In the genomic region with DNA sequence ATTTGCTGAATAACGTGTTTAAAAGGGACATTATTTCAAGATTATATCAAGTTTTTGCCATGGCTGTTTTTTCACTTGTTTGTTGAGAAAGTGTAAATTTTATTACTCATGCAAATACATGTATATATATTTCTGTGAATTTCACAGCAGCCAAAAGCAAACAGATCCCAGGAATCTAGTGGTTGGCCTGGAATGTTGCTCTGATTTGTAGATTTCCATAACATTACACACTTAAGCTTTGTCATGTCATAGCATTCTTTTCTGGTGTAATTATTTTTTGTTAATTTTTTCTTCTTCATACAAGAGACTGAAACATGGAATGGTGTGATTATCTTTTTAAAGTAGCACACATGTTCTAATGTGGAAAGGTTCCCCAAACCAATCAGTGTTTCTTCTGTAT, we compare ENCODE assay signal across 27 cellular contexts. TPM values are rescaled to one million over a fixed set of nuclear protein-coding genes. Genes with fewer than 3 reads are reported as not detected.
DNase-seq lines count a peak whose midpoint lies in the region; ATAC-seq, FAIRE-seq and TF ChIP-seq lines count a peak whose summit lies in the region.
"Had no signal": no experiment of that assay in that cellular context is flagged by ENCODE, and none has a peak within 500 bp of the region (broad histone marks: within the 10 kb centered on the region; RNA-seq: fewer than 3 reads in every experiment).

No MANE protein-coding gene starts in this region.

- H2AFZ ChIP-seq in H1 (ENCODE audit: low read length) (no peak overlapping the region), osteoblast (ENCODE audit: low read length) (no peak overlapping the region)

- no peak overlapping the region for H3K18ac ChIP-seq in H1 (ENCODE audit: extremely low read depth, low read length)

- H3K14ac ChIP-seq in H1 (ENCODE audit: insufficient read length) = no peak overlapping the region

- intact Hi-C loops in left lung (cut with DNase I) = no loop called here

- no peaks in the 10 kb centered on the region for H3K79me1 ChIP-seq in H1 (ENCODE audit: low read depth, low read length)

- CTCF ChIA-PET in H1 (lab: Charles Lee; ENCODE audit: partially characterized antibody) = interaction anchor here (1.1 to 1.5 kb wide), 2 partner anchors 16 to 141 kb away, joined by 4 read pairs; no protein-coding TSS in a partner anchor

- no peaks in the 10 kb centered on the region for H3K79me2 ChIP-seq in H1 (ENCODE audit: control insufficient read depth in 1 of 2, insufficient read depth in 2 of 2, low read length in 2 of 2)
- peaks cover 85% of the 10 kb centered on the region for H3K79me2 ChIP-seq in osteoblast (ENCODE audit: insufficient read depth, low read length)

- no peak overlapping the region for H2BK15ac ChIP-seq in H1 (ENCODE audit: low read length)

- H3K4me1 ChIP-seq in H1 (replicated peaks in 1 of 4; ENCODE audit: control insufficient read depth in 3 of 4, insufficient read depth in 4 of 4, low read length in 3 of 4) (peaks cover 0 to 3% (median 1%) of the 10 kb centered on the region in 4 experiments; a peak in 3 of 7 replicates), osteoblast (ENCODE audit: insufficient read depth, low read length) (peaks cover 39% of the 10 kb centered on the region), left lung (peaks cover 4 to 45% of the 10 kb centered on the region in 2 donors)
- H3K4me1 ChIP-seq: colonic mucosa had no signal

- no peak overlapping the region for H2BK12ac ChIP-seq in H1 (ENCODE audit: low read depth, low read length)

- H4K91ac ChIP-seq in H1 (replicated peaks; ENCODE audit: insufficient read length, low read length) = no peak overlapping the region

- no peak for TF ChIP-seq EP300 in H1 (IDR thresholded peaks at IDR 0.05; ENCODE audit: borderline replicate concordance in 1 of 2, low read depth in 2 of 2, low read length in 2 of 2)

- H2BK120ac ChIP-seq in H1 (replicated peaks; ENCODE audit: low read depth, low read length) = no peak overlapping the region

- peak; percentile 15 for DNase-seq in AG20443 (ENCODE audit: low spot score)
- DNase-seq in H1 (ENCODE audit: low read depth in 1 of 2, low spot score in 2 of 2) = no peak
- peak; percentile 38 for DNase-seq in osteoblast (ENCODE audit: insufficient read length, low spot score, missing footprints)
- DNase-seq in left lung = no peak
- DNase-seq: ACHN; activated CD4-positive, alpha-beta memory T cell treated with anti-CD3 and anti-CD28 coated beads, Interleukin-2, amount 10 ng/mL, durations not matched to agents 7 days and 5 days; activated CD4-positive, CD25-positive, alpha-beta regulatory T cell treated with anti-CD3 and anti-CD28 coated beads, Interleukin-2, amount 50 U/mL, for 72 hours; colonic mucosa; effector memory CD8-positive, alpha-beta T cell; EL; gastrocnemius medialis; H7; islet precursor cell; mucosa of descending colon; NCI-H1092; NCI-H1930; NCI-H69; RPMI8226; stimulated activated CD4-positive, alpha-beta T cell treated with anti-CD3 and anti-CD28 coated beads, Interleukin-1b, Interleukin-23, amount 100 ng/mL, for 48 hours; substantia nigra had no signal

- no peak for ATAC-seq in left lung
- no peak for ATAC-seq in GM18909 (IDR thresholded peaks at IDR 0.05; ENCODE audit: poor library complexity, unreplicated experiment)
- no peak for ATAC-seq in GM19328 (IDR thresholded peaks at IDR 0.05; ENCODE audit: unreplicated experiment)
- ATAC-seq in GM18861 (IDR thresholded peaks at IDR 0.05; ENCODE audit: unreplicated experiment) = no peak
- ATAC-seq: effector memory CD8-positive, alpha-beta T cell; esophagus mucosa; gastrocnemius medialis; mucosa of descending colon had no signal

- no peak overlapping the region for H4K5ac ChIP-seq in H1 (ENCODE audit: insufficient read length, low read depth, low read length)

- H2BK5ac ChIP-seq in H1 (ENCODE audit: low read depth, low read length) = no peak overlapping the region

- H4K20me1 ChIP-seq in H1 (replicated peaks in 1 of 2; ENCODE audit: control insufficient read depth in 1 of 2, insufficient read depth in 2 of 2, low read length in 2 of 2) (peaks cover 0 to 1% of the 10 kb centered on the region in 2 experiments), osteoblast (ENCODE audit: insufficient read depth, low read length) (peaks cover 12% of the 10 kb centered on the region)

- 76% methylated on average over 1 of the region's 1 CpG; no CpG with 5 or more reads in 1 of the 2 experiments for WGBS in H1 (ENCODE audit: extremely low coverage in 1 of 2, insufficient coverage in 1 of 2, insufficient read length in 1 of 2, insufficient replicate concordance in 2 of 2, low coverage in 1 of 2, low lambda C conversion rate in 2 of 2, missing lambda C conversion rate in 1 of 2), 2 experiments

- H3K9ac ChIP-seq in H1 (replicated peaks in 1 of 4; ENCODE audit: extremely low read depth in 1 of 4, low read depth in 3 of 4, low read length in 3 of 4) = no peak overlapping the region

- POLR2A ChIA-PET in H1 (lab: Charles Lee; ENCODE audit: partially characterized antibody) = interaction anchor here (0.8 kb wide), 2 partner anchors 36 to 125 kb away, joined by 3 to 4 read pairs; no protein-coding TSS in a partner anchor

- H3K27me3 ChIP-seq in H1 (replicated peaks in 1 of 4; ENCODE audit: control insufficient read depth in 3 of 4, extremely low read depth in 1 of 4, insufficient read depth in 3 of 4, low read length in 3 of 4) (no peaks in the 10 kb centered on the region), osteoblast (ENCODE audit: insufficient read depth, low read length) (no peaks in the 10 kb centered on the region), left lung (no peaks in the 10 kb centered on the region)
- H3K27me3 ChIP-seq: colonic mucosa, gastrocnemius medialis had no signal

- H3K56ac ChIP-seq in H1 (replicated peaks; ENCODE audit: insufficient read length, low read depth, low read length) = no peak overlapping the region

- FAIRE-seq in H1 (lab: Jason Lieb, UNC) = no peak
- FAIRE-seq: D721Med had no signal

- peak overlapping the region; percentile 97 for H3K27ac ChIP-seq in KOPT-K1 (ENCODE audit: low read depth, low read length, poor library complexity, severe bottlenecking)
- H3K27ac ChIP-seq in H1 (ENCODE audit: low read depth, low read length) = no peak overlapping the region
- H3K27ac ChIP-seq in osteoblast (ENCODE audit: low read depth, low read length) = peak overlapping the region; percentile 34
- no peak overlapping the region for H3K27ac ChIP-seq in left lung
- H3K27ac ChIP-seq: colonic mucosa, gastrocnemius medialis, skin epidermis had no signal

- H3K23me2 ChIP-seq in H1 (ENCODE audit: low read depth, low read length) = no peaks in the 10 kb centered on the region

- no peak overlapping the region for H3K23ac ChIP-seq in H1 (ENCODE audit: insufficient read length)

- H2AK5ac ChIP-seq in H1 (ENCODE audit: low read depth, low read length) = no peak overlapping the region

- no peak overlapping the region for H3K4me3 ChIP-seq in H1 (ENCODE audit: extremely low read depth in 1 of 4, insufficient read depth in 2 of 4, low read depth in 3 of 4, low read length in 4 of 4)
- H3K4me3 ChIP-seq in osteoblast (ENCODE audit: insufficient read depth, low read length) = no peak overlapping the region
- H3K4me3 ChIP-seq in left lung = no peak overlapping the region
- H3K4me3 ChIP-seq: colonic mucosa, gastrocnemius medialis, mucosa of descending colon, skin epidermis had no signal

- H3K4ac ChIP-seq in H1 (replicated peaks; ENCODE audit: insufficient read length, low read depth, low read length) = no peak overlapping the region

- H3K9me3 ChIP-seq in KOPT-K1 (ENCODE audit: insufficient read depth, low read length, poor library complexity, severe bottlenecking) = no peaks in the 10 kb centered on the region
- H3K9me3 ChIP-seq in H1 (ENCODE audit: insufficient read depth in 2 of 2, low read depth in 1 of 2, low read length in 1 of 2) = no peaks in the 10 kb centered on the region
- H3K9me3 ChIP-seq in osteoblast (ENCODE audit: low read depth, low read length) = no peaks in the 10 kb centered on the region
- H3K9me3 ChIP-seq in left lung = no peaks in the 10 kb centered on the region
- H3K9me3 ChIP-seq: colonic mucosa, gastrocnemius medialis, mucosa of descending colon had no signal

- H3K4me2 ChIP-seq in H1 (ENCODE audit: insufficient read depth in 1 of 2, low read depth in 2 of 2, low read length in 2 of 2) = no peak overlapping the region
- peak overlapping the region; percentile 76 for H3K4me2 ChIP-seq in osteoblast (ENCODE audit: insufficient read depth, low read length)

- no peak for TF ChIP-seq RAD21 in H1 (IDR thresholded peaks at IDR 0.05 in 1 of 2, conservative IDR thresholded peaks at IDR 0.05 in 1 of 2; ENCODE audit: low read depth in 2 of 2, low read length in 2 of 2)

- no peak for TF ChIP-seq POLR2A in H1 (IDR thresholded peaks at IDR 0.05; ENCODE audit: control extremely low read depth in 1 of 2, low read depth in 2 of 2, low read length in 2 of 2)

- H2BK20ac ChIP-seq in H1 (ENCODE audit: low read length) = no peak overlapping the region

- H3K36me3 ChIP-seq in KOPT-K1 (ENCODE audit: insufficient read depth, low read length) (no peaks in the 10 kb centered on the region), H1 (ENCODE audit: control insufficient read depth in 2 of 4, insufficient read depth in 4 of 4, low read length in 3 of 4) (no peaks in the 10 kb centered on the region), osteoblast (ENCODE audit: insufficient read depth, low read length) (no peaks in the 10 kb centered on the region), left lung (no peaks in the 10 kb centered on the region)
- H3K36me3 ChIP-seq: colonic mucosa, gastrocnemius medialis had no signal

- H4K8ac ChIP-seq in H1 (ENCODE audit: extremely low read depth, insufficient read depth, low read length) = no peak overlapping the region

- TF ChIP-seq CTCF in H1 (IDR thresholded peaks at IDR 0.05; ENCODE audit: control extremely low read depth in 1 of 3, insufficient read depth in 1 of 3, low read depth in 1 of 3, low read length in 3 of 3) (no peak), osteoblast (IDR thresholded peaks at IDR 0.05; ENCODE audit: extremely low read depth, low read depth, low read length) (no peak), left lung (IDR thresholded peaks at IDR 0.05) (no peak)

RNA-seq across cellular contexts. Expression of a gene that starts 20.1 kb away (rescaled TPM):
- total RNA-seq in H1 (2021; fragmentation: NEBNext Ultra II Directional; extraction: Animal tissue kit (Norgen Biotek cat#: 25700)) = 33.1 and 36.0 TPM in 2 replicates
- polyA plus RNA-seq in H1 (2011; rRNA removed) = 6.3 and 7.8 TPM in 2 replicates
- polyA plus RNA-seq in H1 (2011; cell fraction: cytosol; rRNA removed) = 13.6 TPM
- 21.6 TPM for polyA plus RNA-seq in H1 (2011; cell fraction: nucleus; rRNA removed)
- 17.9 to 18.9 TPM (median 18.2 TPM) in 4 replicates for polyA plus RNA-seq in H1 (2012, experiment 1 of 2)
- polyA plus RNA-seq in H1 (2012, experiment 2 of 2) = 3.2 TPM
- polyA plus RNA-seq in H1 (2013, experiment 1 of 2) = 22.8 TPM
- 24.6 TPM for polyA plus RNA-seq in H1 (2013, experiment 2 of 2)
- polyA minus RNA-seq in H1 (2011; rRNA and poly(A)+ RNA removed) = 16.0 and 29.4 TPM in 2 replicates
- polyA minus RNA-seq in H1 (2011; cell fraction: cytosol; rRNA and poly(A)+ RNA removed) = 13.9 TPM
- polyA minus RNA-seq in H1 (2011; cell fraction: nucleus; rRNA and poly(A)+ RNA removed) = 33.6 TPM
- 82.5 and 90.2 TPM in 2 replicates for total RNA-seq in osteoblast
- total RNA-seq in left lung = 10 to 100 TPM; 59.9 to 65.5 TPM

RNA-seq across cellular contexts. Expression of a gene that starts 53.5 kb away (rescaled TPM):
- total RNA-seq in H1 (2021; fragmentation: NEBNext Ultra II Directional; extraction: Animal tissue kit (Norgen Biotek cat#: 25700)) = 50.6 and 51.3 TPM in 2 replicates
- 11.2 and 11.8 TPM in 2 replicates for polyA plus RNA-seq in H1 (2011; rRNA removed)
- polyA plus RNA-seq in H1 (2011; cell fraction: cytosol; rRNA removed) = 28.4 TPM
- polyA plus RNA-seq in H1 (2011; cell fraction: nucleus; rRNA removed) = 12.8 TPM
- polyA plus RNA-seq in H1 (2012, experiment 1 of 2) = 46.0 to 69.3 TPM (median 52.7 TPM) in 4 replicates
- 11.2 TPM for polyA plus RNA-seq in H1 (2012, experiment 2 of 2)
- 50.3 TPM for polyA plus RNA-seq in H1 (2013, experiment 1 of 2)
- 49.7 TPM for polyA plus RNA-seq in H1 (2013, experiment 2 of 2)
- 4.8 and 5.4 TPM in 2 replicates for polyA minus RNA-seq in H1 (2011; rRNA and poly(A)+ RNA removed)
- polyA minus RNA-seq in H1 (2011; cell fraction: cytosol; rRNA and poly(A)+ RNA removed) = 7.3 TPM
- polyA minus RNA-seq in H1 (2011; cell fraction: nucleus; rRNA and poly(A)+ RNA removed) = 8.0 TPM
- total RNA-seq in osteoblast = 14.5 and 15.0 TPM in 2 replicates
- total RNA-seq in left lung = 10 to 100 TPM; 21.5 to 28.0 TPM

Comparison
In these comparisons a context has a peak if more than half of its experiments do, and no peak if none do; other contexts are left out.
1. DNase-seq: peak in AG20443 (single experiment) and osteoblast (single experiment); none in H1 (0 of 2) and left lung (0 of 2).
2. H3K27ac ChIP-seq: peak in KOPT-K1 (single experiment) and osteoblast (single experiment); none in H1 (single experiment) and left lung (0 of 2).